In the genomic region with DNA sequence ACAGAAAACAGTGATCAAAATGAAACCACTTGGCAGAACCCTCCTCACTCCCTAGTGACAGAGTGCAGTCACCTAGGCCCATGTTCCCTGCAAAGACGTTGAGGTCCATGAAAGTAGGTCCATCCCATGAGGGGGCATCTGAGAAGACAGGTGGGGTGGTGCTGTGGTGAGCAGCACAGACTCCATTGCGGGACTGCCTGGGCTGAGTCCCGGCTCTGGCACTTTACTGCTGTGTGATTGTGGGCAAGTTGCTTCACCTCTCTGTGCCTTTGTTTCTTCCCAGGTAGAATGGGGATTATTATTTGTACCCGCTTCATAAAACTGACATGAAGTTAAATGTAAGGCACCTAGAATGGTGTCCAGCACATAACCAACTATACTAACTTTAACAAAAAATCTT, we compare ENCODE assay signal across 8 cellular contexts.
"Had no signal": no experiment of that assay in that cellular context is flagged by ENCODE, and none has a peak within 500 bp of the region (broad histone marks: within the 10 kb centered on the region; RNA-seq: fewer than 3 reads in every experiment).

No MANE protein-coding gene starts in this region.

- H3K9ac ChIP-seq: GM23248 had no signal

- H3K9me3 ChIP-seq: HAP-1 had no signal

- H2AFZ ChIP-seq: GM23248 had no signal

- H3K27ac ChIP-seq: GM23248, HL-60 had no signal

- H3K4me1 ChIP-seq: HAP-1 had no signal

- H3K4me3 ChIP-seq: GM23248, HAP-1 had no signal

- H3K36me3 ChIP-seq: HAP-1 had no signal

- DNase-seq: GM23248, GOT3, H7, HFFc6, IMR-90, KBM-7 had no signal
